Comparison of ENCODE assay signal across 8 cellular contexts in the genomic region with DNA sequence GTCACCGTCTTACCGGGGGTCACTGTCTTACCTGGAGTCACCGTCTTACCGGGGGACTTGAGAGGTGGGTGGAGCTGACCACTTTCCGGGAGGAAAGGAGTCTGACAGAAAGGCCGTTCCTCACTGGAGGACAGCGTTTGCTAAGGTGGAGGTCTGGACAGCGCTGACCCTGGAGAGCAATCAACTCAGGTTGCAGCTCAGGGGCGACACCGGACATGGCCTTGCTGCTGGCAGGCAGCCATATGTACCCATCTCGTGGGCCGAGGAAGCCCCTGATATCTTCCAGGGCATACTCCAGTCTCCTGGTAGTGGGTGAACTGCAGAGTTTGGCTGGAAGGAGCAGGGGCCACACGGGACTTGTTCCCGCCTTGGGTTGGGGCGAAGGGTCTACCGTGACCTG.
"Had no signal": no experiment of that assay in that cellular context is flagged by ENCODE, and none has a peak within 500 bp of the region (broad histone marks: within the 10 kb centered on the region; RNA-seq: fewer than 3 reads in every experiment).

No MANE protein-coding gene starts in this region.

- H3K4me3 ChIP-seq: GM23338, HAP-1, K562 had no signal

- H3K36me3 ChIP-seq: HAP-1 had no signal

- H3K4me3 Mint-ChIP-seq: GM23338, HFFc6 had no signal

- FAIRE-seq: HTR-8/SVneo, K562 had no signal

- DNase-seq: H7, HFFc6, IMR-90 had no signal

- H3K4me1 ChIP-seq: HAP-1 had no signal

- H3K27ac Mint-ChIP-seq: GM23338, HFFc6 had no signal

- ATAC-seq: GM23338, HCT116, K562 had no signal

- H3K9me3 ChIP-seq: HAP-1 had no signal

- H3K9me3 Mint-ChIP-seq: GM23338 had no signal
